ENCODE assay signal across 10 cellular contexts in genomic region chr3:184368804-184369183, GRCh38. TPM values are rescaled to one million over a fixed set of nuclear protein-coding genes. Genes with fewer than 3 reads are reported as not detected.
DNase-seq lines count a peak whose midpoint lies in the region; ATAC-seq lines count a peak whose summit lies in the region.
"Had no signal": no experiment of that assay in that cellular context is flagged by ENCODE, and none has a peak within 500 bp of the region (broad histone marks: within the 10 kb centered on the region; RNA-seq: fewer than 3 reads in every experiment).

No MANE protein-coding gene starts in this region.

- CTCF ChIA-PET in activated CD4-positive, alpha-beta memory T cell treated with anti-CD3 and anti-CD28 coated beads for 36 hours (lab: Charles Lee): interaction anchor here (1.1 to 3.3 kb wide), 3 partner anchors 145 to 192 kb away, joined by 3 to 21 read pairs (median 4); no protein-coding TSS in a partner anchor
- CTCF ChIA-PET in activated CD4-positive, alpha-beta memory T cell treated with anti-CD3 and anti-CD28 coated beads, Interleukin-2, amount 10 ng/mL, durations not matched to agents 7 days and 5 days (lab: Charles Lee): interaction anchor here (2.5 to 3.5 kb wide), 2 partner anchors 15 to 173 kb away, joined by 8 to 13 read pairs; no protein-coding TSS in a partner anchor

- ATAC-seq in GM21367 (IDR thresholded peaks at IDR 0.05; ENCODE audit: unreplicated experiment) (no peak), HG03095 (IDR thresholded peaks at IDR 0.05; ENCODE audit: unreplicated experiment) (no peak)
- ATAC-seq: A549 had no signal

- peaks cover 31% of the 10 kb centered on the region for H3K4me1 Mint-ChIP-seq in activated CD4-positive, alpha-beta memory T cell treated with anti-CD3 and anti-CD28 coated beads for 36 hours (ENCODE audit: low read depth)
- peaks cover 25% of the 10 kb centered on the region for H3K4me1 Mint-ChIP-seq in activated CD4-positive, alpha-beta memory T cell treated with anti-CD3 and anti-CD28 coated beads, Interleukin-2, amount 10 ng/mL, durations not matched to agents 7 days and 5 days

- peaks cover 42% of the 10 kb centered on the region for H3K36me3 Mint-ChIP-seq in activated CD4-positive, alpha-beta memory T cell treated with anti-CD3 and anti-CD28 coated beads for 36 hours
- peaks cover 48% of the 10 kb centered on the region for H3K36me3 Mint-ChIP-seq in activated CD4-positive, alpha-beta memory T cell treated with anti-CD3 and anti-CD28 coated beads, Interleukin-2, amount 10 ng/mL, durations not matched to agents 7 days and 5 days (ENCODE audit: low read depth)

- H3K27ac ChIP-seq in caudate nucleus (ENCODE audit: low read depth, low read length) (peak overlapping the region; percentile 63), layer of hippocampus (ENCODE audit: low read depth, low read length) (peak overlapping the region; percentile 35)
- H3K27ac ChIP-seq: A549 had no signal

- no peak overlapping the region for H3K4me3 Mint-ChIP-seq in activated CD4-positive, alpha-beta memory T cell treated with anti-CD3 and anti-CD28 coated beads for 36 hours
- H3K4me3 Mint-ChIP-seq in activated CD4-positive, alpha-beta memory T cell treated with anti-CD3 and anti-CD28 coated beads, Interleukin-2, amount 10 ng/mL, durations not matched to agents 7 days and 5 days: no peak overlapping the region

- H3K9me3 Mint-ChIP-seq in activated CD4-positive, alpha-beta memory T cell treated with anti-CD3 and anti-CD28 coated beads for 36 hours: no peaks in the 10 kb centered on the region
- no peaks in the 10 kb centered on the region for H3K9me3 Mint-ChIP-seq in activated CD4-positive, alpha-beta memory T cell treated with anti-CD3 and anti-CD28 coated beads, Interleukin-2, amount 10 ng/mL, durations not matched to agents 7 days and 5 days

- H3K27me3 Mint-ChIP-seq in activated CD4-positive, alpha-beta memory T cell treated with anti-CD3 and anti-CD28 coated beads for 36 hours: no peaks in the 10 kb centered on the region
- no peaks in the 10 kb centered on the region for H3K27me3 Mint-ChIP-seq in activated CD4-positive, alpha-beta memory T cell treated with anti-CD3 and anti-CD28 coated beads, Interleukin-2, amount 10 ng/mL, durations not matched to agents 7 days and 5 days

- intact Hi-C loops in activated CD4-positive, alpha-beta memory T cell treated with anti-CD3 and anti-CD28 coated beads for 36 hours (cut with micrococcal nuclease): no loop called here

- DNase-seq in activated CD4-positive, alpha-beta memory T cell treated with anti-CD3 and anti-CD28 coated beads for 36 hours: no peak
- DNase-seq in activated CD4-positive, alpha-beta memory T cell treated with anti-CD3 and anti-CD28 coated beads, Interleukin-2, amount 10 ng/mL, durations not matched to agents 7 days and 5 days: no peak
- DNase-seq in caudate nucleus (lab: John Stamatoyannopoulos, UW) (peak in 23 of 61 donors; percentile 3 to 69 (median 38)), superior temporal gyrus (ENCODE audit: extremely low spot score) (peak; percentile 38), middle frontal gyrus (ENCODE audit: extremely low spot score, low spot score) (no peak)
- DNase-seq: NCI-H345 had no signal

- H3K27me3 ChIP-seq in layer of hippocampus (ENCODE audit: control insufficient read depth, insufficient read depth, low read length): no peaks in the 10 kb centered on the region

- POLR2A ChIA-PET in activated CD4-positive, alpha-beta memory T cell treated with anti-CD3 and anti-CD28 coated beads for 36 hours (lab: Charles Lee): interaction anchor here (0.6 kb wide), 1 partner anchor 506 kb away, joined by 4 read pairs; no protein-coding TSS in a partner anchor
- POLR2A ChIA-PET in activated CD4-positive, alpha-beta memory T cell treated with anti-CD3 and anti-CD28 coated beads, Interleukin-2, amount 10 ng/mL, durations not matched to agents 7 days and 5 days (lab: Charles Lee): no interaction called here

- peak overlapping the region; percentile 26 for H3K27ac Mint-ChIP-seq in activated CD4-positive, alpha-beta memory T cell treated with anti-CD3 and anti-CD28 coated beads for 36 hours
- H3K27ac Mint-ChIP-seq in activated CD4-positive, alpha-beta memory T cell treated with anti-CD3 and anti-CD28 coated beads, Interleukin-2, amount 10 ng/mL, durations not matched to agents 7 days and 5 days: no peak overlapping the region

RNA-seq across cellular contexts. Expression of gene POLR2H, which starts 7.3 kb away (rescaled TPM):
- 100 to 1,000 TPM in 1 of 2 experiments, 10 to 100 TPM in 1; 100.0 to 103 TPM for total RNA-seq in activated CD4-positive, alpha-beta memory T cell treated with anti-CD3 and anti-CD28 coated beads for 36 hours
- 10 to 100 TPM; 73.9 to 79.3 TPM for total RNA-seq in activated CD4-positive, alpha-beta memory T cell treated with anti-CD3 and anti-CD28 coated beads, Interleukin-2, amount 10 ng/mL, durations not matched to agents 7 days and 5 days

RNA-seq across cellular contexts. Expression of gene CLCN2, which starts 7.4 kb away (rescaled TPM):
- 1 to 10 TPM; 3.2 to 3.7 TPM for total RNA-seq in activated CD4-positive, alpha-beta memory T cell treated with anti-CD3 and anti-CD28 coated beads for 36 hours
- total RNA-seq in activated CD4-positive, alpha-beta memory T cell treated with anti-CD3 and anti-CD28 coated beads, Interleukin-2, amount 10 ng/mL, durations not matched to agents 7 days and 5 days: 1 to 10 TPM; 3.6 to 4.9 TPM

RNA-seq across cellular contexts. Expression of gene THPO, which starts 9.2 kb away (rescaled TPM):
- not detected for total RNA-seq in activated CD4-positive, alpha-beta memory T cell treated with anti-CD3 and anti-CD28 coated beads for 36 hours
- total RNA-seq in activated CD4-positive, alpha-beta memory T cell treated with anti-CD3 and anti-CD28 coated beads, Interleukin-2, amount 10 ng/mL, durations not matched to agents 7 days and 5 days: not detected

RNA-seq across cellular contexts. Expression of gene CHRD, which starts 11.1 kb away (rescaled TPM):
- under 1 TPM in 1 of 2 experiments, not detected in 1; 0.21 TPM for total RNA-seq in activated CD4-positive, alpha-beta memory T cell treated with anti-CD3 and anti-CD28 coated beads for 36 hours
- not detected for total RNA-seq in activated CD4-positive, alpha-beta memory T cell treated with anti-CD3 and anti-CD28 coated beads, Interleukin-2, amount 10 ng/mL, durations not matched to agents 7 days and 5 days

RNA-seq across cellular contexts. Expression of gene FAM131A, which starts 31.4 kb away (rescaled TPM):
- total RNA-seq in activated CD4-positive, alpha-beta memory T cell treated with anti-CD3 and anti-CD28 coated beads for 36 hours: 1 to 10 TPM; 7.0 to 8.9 TPM
- 1 to 10 TPM; 6.5 to 8.7 TPM for total RNA-seq in activated CD4-positive, alpha-beta memory T cell treated with anti-CD3 and anti-CD28 coated beads, Interleukin-2, amount 10 ng/mL, durations not matched to agents 7 days and 5 days
